In the genomic region with DNA sequence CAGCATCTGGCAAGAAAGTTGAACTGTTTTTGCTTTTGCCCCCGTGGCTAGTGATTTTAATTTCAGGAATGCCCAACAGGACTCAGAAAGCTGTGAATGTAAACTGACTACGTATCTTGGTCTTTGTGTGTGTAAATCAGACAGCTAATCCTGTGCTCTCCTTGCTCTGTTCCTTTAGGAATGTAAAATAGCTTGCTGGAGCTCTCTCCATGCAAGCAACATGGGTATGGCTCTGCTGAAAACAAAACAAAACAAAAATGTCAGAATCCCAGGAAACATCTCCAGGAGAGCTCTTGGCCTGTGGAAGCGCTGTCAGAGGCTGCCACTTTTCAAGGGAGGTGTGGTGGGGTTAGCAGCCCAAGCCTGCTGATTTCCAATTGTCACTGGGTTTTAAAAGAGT, we compare ENCODE assay signal across 1 cellular context.
TF ChIP-seq lines count a peak whose summit lies in the region.

No MANE protein-coding gene starts in this region.

TF ChIP-seq in H1, 55 proteins besides CTCF, POLR2A, EP300 and RAD21:
- TF ChIP-seq MAFK (IDR thresholded peaks at IDR 0.05; ENCODE audit: low read depth, low read length): no peak
- 0 out of 2 replicates have a peak, but pooled peaks have one; percentile 16 for TF ChIP-seq YY1 (IDR thresholded peaks at IDR 0.05; ENCODE audit: low read depth, low read length)
TF ChIP-seq in H1: peak in this region for 1.
